Comparison of ENCODE assay signal across 26 cellular contexts in genomic region chr9:38343037-38343436, GRCh38.
"Had no signal": no experiment of that assay in that cellular context is flagged by ENCODE, and none has a peak within 500 bp of the region (broad histone marks: within the 10 kb centered on the region; RNA-seq: fewer than 3 reads in every experiment).

No MANE protein-coding gene starts in this region.

- H3K4me3 Mint-ChIP-seq: activated CD4-positive, alpha-beta memory T cell treated with anti-CD3 and anti-CD28 coated beads for 36 hours; activated CD4-positive, alpha-beta T cell treated with anti-CD3 and anti-CD28 coated beads for 36 hours; activated CD4-positive, alpha-beta T cell treated with anti-CD3 and anti-CD28 coated beads, Interleukin-2, amount 10 ng/mL, durations not matched to agents 24 days and 14 days; activated CD8-positive, alpha-beta memory T cell treated with anti-CD3 and anti-CD28 coated beads, Interleukin-2, amount 10 ng/mL, durations not matched to agents 7 days and 5 days; activated CD8-positive, alpha-beta T cell treated with anti-CD3 and anti-CD28 coated beads, Interleukin-2, amount 10 ng/mL, durations not matched to agents 7 days and 5 days; activated naive CD8-positive, alpha-beta T cell; activated T-helper 1 cell treated with anti-CD3 and anti-CD28 coated beads, Interleukin-12 subunit alpha, Interleukin-12 subunit beta, Interleukin-2, Interleukin-4 antibody, amounts not matched to agents 30 ng/mL and 10 ng/mL and 1 ng/mL, durations not matched to agents 14 hours and 24 hours and 36 hours; effector memory CD8-positive, alpha-beta T cell; T-helper 17 cell had no signal

- ATAC-seq: activated CD4-positive, alpha-beta T cell treated with anti-CD3 and anti-CD28 coated beads for 36 hours; activated CD8-positive, alpha-beta memory T cell treated with anti-CD3 and anti-CD28 coated beads, Interleukin-2, amount 10 ng/mL, durations not matched to agents 7 days and 5 days; activated CD8-positive, alpha-beta T cell treated with anti-CD3 and anti-CD28 coated beads, Interleukin-2, amount 10 ng/mL, durations not matched to agents 7 days and 5 days; effector memory CD8-positive, alpha-beta T cell; T-helper 17 cell had no signal

- H3K9me3 Mint-ChIP-seq: activated CD4-positive, alpha-beta memory T cell treated with anti-CD3 and anti-CD28 coated beads for 36 hours; activated CD4-positive, alpha-beta T cell treated with anti-CD3 and anti-CD28 coated beads, Interleukin-2, amount 10 ng/mL, durations not matched to agents 24 days and 14 days; activated T-helper 1 cell treated with anti-CD3 and anti-CD28 coated beads, Interleukin-12 subunit alpha, Interleukin-12 subunit beta, Interleukin-2, Interleukin-4 antibody, amounts not matched to agents 30 ng/mL and 10 ng/mL and 1 ng/mL, durations not matched to agents 14 hours and 24 hours and 36 hours; activated T-helper 2 cell treated with anti-CD3 and anti-CD28 coated beads, Interferon-gamma antibody, Interleukin-2, Interleukin-4, amounts not matched to agents 10 μg/mL and 5 μg/mL and 100 μg/mL, durations not matched to agents 14 hours and 24 hours and 36 hours; effector memory CD8-positive, alpha-beta T cell had no signal

- H3K27ac ChIP-seq: epithelial cell of prostate had no signal

- H3K4me1 Mint-ChIP-seq: activated CD4-positive, alpha-beta T cell treated with anti-CD3 and anti-CD28 coated beads for 36 hours; T-helper 17 cell had no signal

- DNase-seq: activated CD4-positive, alpha-beta memory T cell treated with anti-CD3 and anti-CD28 coated beads for 36 hours; activated CD4-positive, alpha-beta T cell treated with anti-CD3 and anti-CD28 coated beads for 36 hours; activated CD4-positive, alpha-beta T cell treated with anti-CD3 and anti-CD28 coated beads, Interleukin-2, amount 10 ng/mL, durations not matched to agents 24 days and 14 days; activated CD4-positive, CD25-positive, alpha-beta regulatory T cell; activated CD4-positive, CD25-positive, alpha-beta regulatory T cell treated with anti-CD3 and anti-CD28 coated beads, Interleukin-2, amount 50 U/mL, for 72 hours; activated CD8-positive, alpha-beta memory T cell treated with anti-CD3 and anti-CD28 coated beads, Interleukin-2, amount 50 U/mL, for 4 hours; activated CD8-positive, alpha-beta T cell treated with anti-CD3 and anti-CD28 coated beads, Interleukin-2, amount 10 ng/mL, durations not matched to agents 7 days and 5 days; activated gamma-delta T cell treated with Interleukin-2 at 50 U/mL for 16 hours; activated naive CD4-positive, alpha-beta T cell treated with anti-CD3 and anti-CD28 coated beads, Interleukin-2, amount 50 U/mL, for 16 hours; activated naive CD4-positive, alpha-beta T cell treated with Interleukin-2 at 50 U/mL for 16 hours; activated T-cell treated with anti-CD3 and anti-CD28 coated beads, Interleukin-2, amount 50 U/mL, for 1 hour; amniotic stem cell; anterior cingulate cortex; caudate nucleus; cortex of kidney; dermis blood vessel endothelial cell; effector CD4-positive, alpha-beta T cell; effector memory CD8-positive, alpha-beta T cell; foreskin fibroblast; T-helper 1 cell; T-helper 17 cell had no signal

- H3K36me3 Mint-ChIP-seq: activated CD4-positive, alpha-beta memory T cell treated with anti-CD3 and anti-CD28 coated beads for 36 hours; activated CD8-positive, alpha-beta memory T cell treated with anti-CD3 and anti-CD28 coated beads, Interleukin-2, amount 10 ng/mL, durations not matched to agents 7 days and 5 days had no signal

- H3K27me3 Mint-ChIP-seq: activated CD4-positive, alpha-beta T cell treated with anti-CD3 and anti-CD28 coated beads for 36 hours had no signal

- H3K27ac Mint-ChIP-seq: activated CD4-positive, alpha-beta memory T cell treated with anti-CD3 and anti-CD28 coated beads for 36 hours; activated CD4-positive, alpha-beta T cell treated with anti-CD3 and anti-CD28 coated beads for 36 hours; activated CD4-positive, alpha-beta T cell treated with anti-CD3 and anti-CD28 coated beads, Interleukin-2, amount 10 ng/mL, durations not matched to agents 24 days and 14 days; activated CD8-positive, alpha-beta memory T cell treated with anti-CD3 and anti-CD28 coated beads, Interleukin-2, amount 10 ng/mL, durations not matched to agents 7 days and 5 days; activated CD8-positive, alpha-beta T cell treated with anti-CD3 and anti-CD28 coated beads, Interleukin-2, amount 10 ng/mL, durations not matched to agents 7 days and 5 days; activated naive CD8-positive, alpha-beta T cell; activated T-helper 1 cell treated with anti-CD3 and anti-CD28 coated beads, Interleukin-12 subunit alpha, Interleukin-12 subunit beta, Interleukin-2, Interleukin-4 antibody, amounts not matched to agents 30 ng/mL and 10 ng/mL and 1 ng/mL, durations not matched to agents 14 hours and 24 hours and 36 hours; activated T-helper 2 cell treated with anti-CD3 and anti-CD28 coated beads, Interferon-gamma antibody, Interleukin-2, Interleukin-4, amounts not matched to agents 10 μg/mL and 5 μg/mL and 100 μg/mL, durations not matched to agents 14 hours and 24 hours and 36 hours; effector memory CD8-positive, alpha-beta T cell; T-helper 17 cell had no signal
